ENCODE assay signal across 8 cellular contexts in genomic region chr22:37608477-37609239, GRCh38. TPM values are rescaled to one million over a fixed set of nuclear protein-coding genes. Genes with fewer than 3 reads are reported as not detected.
DNase-seq lines count a peak whose midpoint lies in the region; ATAC-seq and TF ChIP-seq lines count a peak whose summit lies in the region.

A gene with protein sequence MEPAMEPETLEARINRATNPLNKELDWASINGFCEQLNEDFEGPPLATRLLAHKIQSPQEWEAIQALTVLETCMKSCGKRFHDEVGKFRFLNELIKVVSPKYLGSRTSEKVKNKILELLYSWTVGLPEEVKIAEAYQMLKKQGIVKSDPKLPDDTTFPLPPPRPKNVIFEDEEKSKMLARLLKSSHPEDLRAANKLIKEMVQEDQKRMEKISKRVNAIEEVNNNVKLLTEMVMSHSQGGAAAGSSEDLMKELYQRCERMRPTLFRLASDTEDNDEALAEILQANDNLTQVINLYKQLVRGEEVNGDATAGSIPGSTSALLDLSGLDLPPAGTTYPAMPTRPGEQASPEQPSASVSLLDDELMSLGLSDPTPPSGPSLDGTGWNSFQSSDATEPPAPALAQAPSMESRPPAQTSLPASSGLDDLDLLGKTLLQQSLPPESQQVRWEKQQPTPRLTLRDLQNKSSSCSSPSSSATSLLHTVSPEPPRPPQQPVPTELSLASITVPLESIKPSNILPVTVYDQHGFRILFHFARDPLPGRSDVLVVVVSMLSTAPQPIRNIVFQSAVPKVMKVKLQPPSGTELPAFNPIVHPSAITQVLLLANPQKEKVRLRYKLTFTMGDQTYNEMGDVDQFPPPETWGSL (plus strand): TSS chr22:37608834. CDS start chr22:37608861, 27 bp downstream.

- H3K4me3 ChIP-seq in Peyer's patch (peak within 1 kb of the TSS; percentile 86 to 100 (median 94)), esophagus (ENCODE audit: low read depth in 1 of 2, low read length in 2 of 2) (peak within 1 kb of the TSS; percentile 89 to 91), muscle layer of colon (ENCODE audit: low read depth in 1 of 2, low read length in 2 of 2) (peak within 1 kb of the TSS; percentile 62 to 81)

- H3K27me3 ChIP-seq in Peyer's patch, result no peaks in the 10 kb centered on the region
- H3K27me3 ChIP-seq in esophagus (ENCODE audit: control insufficient read depth in 1 of 2, insufficient read depth in 2 of 2, low read length in 2 of 2), result no peaks in the 10 kb centered on the region
- no peaks in the 10 kb centered on the region for H3K27me3 ChIP-seq in muscle layer of colon (ENCODE audit: control insufficient read depth in 1 of 2, insufficient read depth in 2 of 2, low read length in 2 of 2)

- DNase-seq in DMS79 (lab: John Stamatoyannopoulos, UW), result peak; percentile 83
- peak; percentile 93 to 98 (median 98) for DNase-seq in Peyer's patch
- peak; percentile 96 to 97 for DNase-seq in activated T-cell treated with anti-CD3 and anti-CD28 coated beads, Interleukin-2, amount 50 U/mL, for 48 hours
- peak; percentile 87 to 89 for DNase-seq in stimulated activated CD8-positive, alpha-beta memory T cell treated with anti-CD3 and anti-CD28 coated beads, Interleukin-7, amount 100 ng/mL, for 1 hour (ENCODE audit: low read depth in 2 of 2)

- 0% methylated on average over 42 to 82 of the region's 82 CpGs for WGBS in esophagus, 2 donors

- H3K27ac ChIP-seq in KOPT-K1 (ENCODE audit: low read depth, low read length, poor library complexity, severe bottlenecking) (peak within 1 kb of the TSS; percentile 82), Peyer's patch (peak within 1 kb of the TSS; percentile 95 to 98 (median 96)), esophagus (ENCODE audit: low read depth in 2 of 2, low read length in 1 of 2) (peak within 1 kb of the TSS; percentile 96 to 98), muscle layer of colon (ENCODE audit: low read depth, low read length) (peak within 1 kb of the TSS; percentile 89)

- H3K36me3 ChIP-seq in KOPT-K1 (ENCODE audit: insufficient read depth, low read length) (peaks cover 1% of the 10 kb centered on the region; the same call in 1 of the 2 replicates), Peyer's patch (no peaks in the 10 kb centered on the region), esophagus (ENCODE audit: control insufficient read depth in 2 of 2, insufficient read depth in 2 of 2, low read length in 1 of 2) (no peaks in the 10 kb centered on the region), muscle layer of colon (ENCODE audit: insufficient read depth, low read length) (no peaks in the 10 kb centered on the region)

- H3K4me1 ChIP-seq in Peyer's patch, result peaks cover 0 to 46% (median 14%) of the 10 kb centered on the region in 4 donors
- peaks cover 12 to 17% of the 10 kb centered on the region in 2 donors for H3K4me1 ChIP-seq in esophagus (ENCODE audit: control insufficient read depth in 2 of 2, insufficient read depth in 2 of 2, low read length in 1 of 2)
- H3K4me1 ChIP-seq in muscle layer of colon (ENCODE audit: insufficient read depth, low read length), result peaks cover 42% of the 10 kb centered on the region

- ATAC-seq in GM21786 (IDR thresholded peaks at IDR 0.05; ENCODE audit: unreplicated experiment), result peak; percentile 71

- H3K9me3 ChIP-seq in KOPT-K1 (ENCODE audit: insufficient read depth, low read length, poor library complexity, severe bottlenecking) (no peaks in the 10 kb centered on the region), Peyer's patch (no peaks in the 10 kb centered on the region), esophagus (ENCODE audit: control insufficient read depth in 2 of 2, insufficient read depth in 1 of 2, low read depth in 1 of 2, low read length in 1 of 2) (no peaks in the 10 kb centered on the region), muscle layer of colon (ENCODE audit: low read length) (no peaks in the 10 kb centered on the region)

- H3K9ac ChIP-seq in muscle layer of colon (ENCODE audit: low read length), result peak within 1 kb of the TSS; percentile 78

- peak in 1 of 2 donors; percentile 62 for TF ChIP-seq POLR2A in Peyer's patch (IDR thresholded peaks at IDR 0.05)

- peak in 2 of 6 experiments; percentile 7 to 16 for TF ChIP-seq CTCF in Peyer's patch (IDR thresholded peaks at IDR 0.05)

RNA-seq across cellular contexts. Expression of the gene that starts here (rescaled TPM):
- 100 to 1,000 TPM in 3 of 4 donors, 10 to 100 TPM in 1; 67.1 to 189 (median 117) TPM for total RNA-seq in Peyer's patch
- polyA plus RNA-seq in esophagus, result 10 to 100 TPM; 34.2 to 55.6 TPM

Comparison
In these comparisons a context has a peak if more than half of its experiments do, and no peak if none do; other contexts are left out.
1. Peak in every context shown above with its lines: DNase-seq, ATAC-seq, H3K4me3 ChIP-seq and H3K27ac ChIP-seq.